ENCODE assay signal across 1 cellular context in the genomic region with DNA sequence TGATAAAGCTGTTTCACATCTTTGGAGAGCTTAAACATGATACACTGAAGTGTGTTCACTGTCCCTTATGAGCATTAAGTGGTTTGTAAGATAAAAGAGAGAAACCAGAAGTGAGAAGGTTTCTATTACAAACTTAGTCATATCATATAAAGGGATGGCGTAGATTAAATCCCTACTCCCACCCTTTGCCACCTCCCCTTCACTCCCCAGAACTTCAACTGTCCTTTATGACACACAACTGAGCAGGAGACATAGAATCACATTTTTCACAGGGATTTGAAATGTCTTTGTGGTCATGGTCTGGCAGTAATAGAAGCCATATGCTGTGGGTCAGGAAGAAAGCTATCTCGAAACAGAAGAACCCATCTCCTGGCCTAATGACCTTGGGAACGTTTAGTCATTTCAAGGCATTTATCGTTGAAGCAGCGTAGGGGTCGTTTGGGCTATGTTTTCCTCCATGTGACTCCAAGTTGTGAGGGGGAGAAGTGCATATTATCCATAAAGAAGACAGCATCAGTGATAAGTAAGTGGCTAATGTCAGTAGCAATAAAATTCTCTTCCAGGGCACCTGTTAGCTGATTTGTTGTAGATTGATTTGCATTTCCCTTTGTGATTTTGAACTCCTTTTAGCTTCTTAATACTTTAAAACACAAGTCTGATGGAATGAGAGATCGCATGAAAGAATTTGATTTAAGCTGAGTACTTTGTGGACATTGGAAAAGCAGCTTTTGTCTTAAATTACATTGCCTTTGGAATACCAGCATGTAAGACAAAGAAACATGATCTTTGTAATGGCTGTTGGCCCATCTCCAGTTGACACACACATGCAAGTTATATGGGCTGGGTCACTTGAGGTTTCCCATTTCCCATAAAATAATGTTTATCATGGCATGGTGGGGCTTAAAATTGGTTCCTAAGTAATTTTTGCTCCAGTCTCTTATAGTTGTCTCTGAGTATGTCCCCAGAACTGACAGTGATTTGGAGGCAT.
TF ChIP-seq lines count a peak whose summit lies in the region.

No MANE protein-coding gene starts in this region.

TF ChIP-seq in GM12878, 131 proteins besides CTCF, POLR2A, EP300 and RAD21 (continued from another document and continues in another):
- TF ChIP-seq, protein P1, sequence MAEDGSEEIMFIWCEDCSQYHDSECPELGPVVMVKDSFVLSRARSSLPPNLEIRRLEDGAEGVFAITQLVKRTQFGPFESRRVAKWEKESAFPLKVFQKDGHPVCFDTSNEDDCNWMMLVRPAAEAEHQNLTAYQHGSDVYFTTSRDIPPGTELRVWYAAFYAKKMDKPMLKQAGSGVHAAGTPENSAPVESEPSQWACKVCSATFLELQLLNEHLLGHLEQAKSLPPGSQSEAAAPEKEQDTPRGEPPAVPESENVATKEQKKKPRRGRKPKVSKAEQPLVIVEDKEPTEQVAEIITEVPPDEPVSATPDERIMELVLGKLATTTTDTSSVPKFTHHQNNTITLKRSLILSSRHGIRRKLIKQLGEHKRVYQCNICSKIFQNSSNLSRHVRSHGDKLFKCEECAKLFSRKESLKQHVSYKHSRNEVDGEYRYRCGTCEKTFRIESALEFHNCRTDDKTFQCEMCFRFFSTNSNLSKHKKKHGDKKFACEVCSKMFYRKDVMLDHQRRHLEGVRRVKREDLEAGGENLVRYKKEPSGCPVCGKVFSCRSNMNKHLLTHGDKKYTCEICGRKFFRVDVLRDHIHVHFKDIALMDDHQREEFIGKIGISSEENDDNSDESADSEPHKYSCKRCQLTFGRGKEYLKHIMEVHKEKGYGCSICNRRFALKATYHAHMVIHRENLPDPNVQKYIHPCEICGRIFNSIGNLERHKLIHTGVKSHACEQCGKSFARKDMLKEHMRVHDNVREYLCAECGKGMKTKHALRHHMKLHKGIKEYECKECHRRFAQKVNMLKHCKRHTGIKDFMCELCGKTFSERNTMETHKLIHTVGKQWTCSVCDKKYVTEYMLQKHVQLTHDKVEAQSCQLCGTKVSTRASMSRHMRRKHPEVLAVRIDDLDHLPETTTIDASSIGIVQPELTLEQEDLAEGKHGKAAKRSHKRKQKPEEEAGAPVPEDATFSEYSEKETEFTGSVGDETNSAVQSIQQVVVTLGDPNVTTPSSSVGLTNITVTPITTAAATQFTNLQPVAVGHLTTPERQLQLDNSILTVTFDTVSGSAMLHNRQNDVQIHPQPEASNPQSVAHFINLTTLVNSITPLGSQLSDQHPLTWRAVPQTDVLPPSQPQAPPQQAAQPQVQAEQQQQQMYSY (CRISPR knock-in tag; IDR thresholded peaks at IDR 0.05), result no peak
- no peak for TF ChIP-seq ESRRA (IDR thresholded peaks at IDR 0.05; ENCODE audit: low read length)
- TF ChIP-seq, protein P2, sequence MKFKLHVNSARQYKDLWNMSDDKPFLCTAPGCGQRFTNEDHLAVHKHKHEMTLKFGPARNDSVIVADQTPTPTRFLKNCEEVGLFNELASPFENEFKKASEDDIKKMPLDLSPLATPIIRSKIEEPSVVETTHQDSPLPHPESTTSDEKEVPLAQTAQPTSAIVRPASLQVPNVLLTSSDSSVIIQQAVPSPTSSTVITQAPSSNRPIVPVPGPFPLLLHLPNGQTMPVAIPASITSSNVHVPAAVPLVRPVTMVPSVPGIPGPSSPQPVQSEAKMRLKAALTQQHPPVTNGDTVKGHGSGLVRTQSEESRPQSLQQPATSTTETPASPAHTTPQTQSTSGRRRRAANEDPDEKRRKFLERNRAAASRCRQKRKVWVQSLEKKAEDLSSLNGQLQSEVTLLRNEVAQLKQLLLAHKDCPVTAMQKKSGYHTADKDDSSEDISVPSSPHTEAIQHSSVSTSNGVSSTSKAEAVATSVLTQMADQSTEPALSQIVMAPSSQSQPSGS (IDR thresholded peaks at IDR 0.05; ENCODE audit: low read length), result peak; percentile 64
- TF ChIP-seq, protein P3, sequence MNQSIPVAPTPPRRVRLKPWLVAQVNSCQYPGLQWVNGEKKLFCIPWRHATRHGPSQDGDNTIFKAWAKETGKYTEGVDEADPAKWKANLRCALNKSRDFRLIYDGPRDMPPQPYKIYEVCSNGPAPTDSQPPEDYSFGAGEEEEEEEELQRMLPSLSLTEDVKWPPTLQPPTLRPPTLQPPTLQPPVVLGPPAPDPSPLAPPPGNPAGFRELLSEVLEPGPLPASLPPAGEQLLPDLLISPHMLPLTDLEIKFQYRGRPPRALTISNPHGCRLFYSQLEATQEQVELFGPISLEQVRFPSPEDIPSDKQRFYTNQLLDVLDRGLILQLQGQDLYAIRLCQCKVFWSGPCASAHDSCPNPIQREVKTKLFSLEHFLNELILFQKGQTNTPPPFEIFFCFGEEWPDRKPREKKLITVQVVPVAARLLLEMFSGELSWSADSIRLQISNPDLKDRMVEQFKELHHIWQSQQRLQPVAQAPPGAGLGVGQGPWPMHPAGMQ (IDR thresholded peaks at IDR 0.05; ENCODE audit: borderline replicate concordance), result no peak
- no peak for TF ChIP-seq EGR1 (IDR thresholded peaks at IDR 0.05; ENCODE audit: borderline replicate concordance in 1 of 2, low read depth in 2 of 2, low read length in 2 of 2)
- TF ChIP-seq, protein P4, sequence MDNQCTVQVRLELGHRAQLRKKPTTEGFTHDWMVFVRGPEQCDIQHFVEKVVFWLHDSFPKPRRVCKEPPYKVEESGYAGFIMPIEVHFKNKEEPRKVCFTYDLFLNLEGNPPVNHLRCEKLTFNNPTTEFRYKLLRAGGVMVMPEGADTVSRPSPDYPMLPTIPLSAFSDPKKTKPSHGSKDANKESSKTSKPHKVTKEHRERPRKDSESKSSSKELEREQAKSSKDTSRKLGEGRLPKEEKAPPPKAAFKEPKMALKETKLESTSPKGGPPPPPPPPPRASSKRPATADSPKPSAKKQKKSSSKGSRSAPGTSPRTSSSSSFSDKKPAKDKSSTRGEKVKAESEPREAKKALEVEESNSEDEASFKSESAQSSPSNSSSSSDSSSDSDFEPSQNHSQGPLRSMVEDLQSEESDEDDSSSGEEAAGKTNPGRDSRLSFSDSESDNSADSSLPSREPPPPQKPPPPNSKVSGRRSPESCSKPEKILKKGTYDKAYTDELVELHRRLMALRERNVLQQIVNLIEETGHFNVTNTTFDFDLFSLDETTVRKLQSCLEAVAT (IDR thresholded peaks at IDR 0.05), result 0 out of 2 replicates have a peak, but pooled peaks have one; percentile 43
- TF ChIP-seq NR2C1 (IDR thresholded peaks at IDR 0.05), result no peak
- TF ChIP-seq, protein P5, sequence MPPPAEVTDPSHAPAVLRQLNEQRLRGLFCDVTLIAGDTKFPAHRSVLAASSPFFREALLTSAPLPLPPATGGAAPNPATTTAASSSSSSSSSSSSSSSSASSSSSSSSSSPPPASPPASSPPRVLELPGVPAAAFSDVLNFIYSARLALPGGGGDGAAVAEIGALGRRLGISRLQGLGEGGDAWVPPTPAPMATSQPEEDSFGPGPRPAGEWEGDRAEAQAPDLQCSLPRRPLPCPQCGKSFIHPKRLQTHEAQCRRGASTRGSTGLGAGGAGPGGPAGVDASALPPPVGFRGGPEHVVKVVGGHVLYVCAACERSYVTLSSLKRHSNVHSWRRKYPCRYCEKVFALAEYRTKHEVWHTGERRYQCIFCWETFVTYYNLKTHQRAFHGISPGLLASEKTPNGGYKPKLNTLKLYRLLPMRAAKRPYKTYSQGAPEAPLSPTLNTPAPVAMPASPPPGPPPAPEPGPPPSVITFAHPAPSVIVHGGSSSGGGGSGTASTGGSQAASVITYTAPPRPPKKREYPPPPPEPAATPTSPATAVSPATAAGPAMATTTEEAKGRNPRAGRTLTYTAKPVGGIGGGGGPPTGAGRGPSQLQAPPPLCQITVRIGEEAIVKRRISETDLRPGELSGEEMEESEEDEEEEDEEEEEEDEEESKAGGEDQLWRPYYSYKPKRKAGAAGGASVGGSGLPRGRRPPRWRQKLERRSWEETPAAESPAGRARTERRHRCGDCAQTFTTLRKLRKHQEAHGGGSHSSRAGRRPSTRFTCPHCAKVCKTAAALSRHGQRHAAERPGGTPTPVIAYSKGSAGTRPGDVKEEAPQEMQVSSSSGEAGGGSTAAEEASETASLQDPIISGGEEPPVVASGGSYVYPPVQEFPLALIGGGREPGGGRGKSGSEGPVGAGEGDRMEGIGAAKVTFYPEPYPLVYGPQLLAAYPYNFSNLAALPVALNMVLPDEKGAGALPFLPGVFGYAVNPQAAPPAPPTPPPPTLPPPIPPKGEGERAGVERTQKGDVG (CRISPR knock-in tag; IDR thresholded peaks at IDR 0.05), result no peak
- TF ChIP-seq TCF3 (IDR thresholded peaks at IDR 0.05; ENCODE audit: borderline replicate concordance, insufficient read depth, low read depth, low read length), result no peak
- TF ChIP-seq SIX5 (IDR thresholded peaks at IDR 0.05; ENCODE audit: low read depth, low read length, severe bottlenecking), result no peak
- TF ChIP-seq, protein P6, sequence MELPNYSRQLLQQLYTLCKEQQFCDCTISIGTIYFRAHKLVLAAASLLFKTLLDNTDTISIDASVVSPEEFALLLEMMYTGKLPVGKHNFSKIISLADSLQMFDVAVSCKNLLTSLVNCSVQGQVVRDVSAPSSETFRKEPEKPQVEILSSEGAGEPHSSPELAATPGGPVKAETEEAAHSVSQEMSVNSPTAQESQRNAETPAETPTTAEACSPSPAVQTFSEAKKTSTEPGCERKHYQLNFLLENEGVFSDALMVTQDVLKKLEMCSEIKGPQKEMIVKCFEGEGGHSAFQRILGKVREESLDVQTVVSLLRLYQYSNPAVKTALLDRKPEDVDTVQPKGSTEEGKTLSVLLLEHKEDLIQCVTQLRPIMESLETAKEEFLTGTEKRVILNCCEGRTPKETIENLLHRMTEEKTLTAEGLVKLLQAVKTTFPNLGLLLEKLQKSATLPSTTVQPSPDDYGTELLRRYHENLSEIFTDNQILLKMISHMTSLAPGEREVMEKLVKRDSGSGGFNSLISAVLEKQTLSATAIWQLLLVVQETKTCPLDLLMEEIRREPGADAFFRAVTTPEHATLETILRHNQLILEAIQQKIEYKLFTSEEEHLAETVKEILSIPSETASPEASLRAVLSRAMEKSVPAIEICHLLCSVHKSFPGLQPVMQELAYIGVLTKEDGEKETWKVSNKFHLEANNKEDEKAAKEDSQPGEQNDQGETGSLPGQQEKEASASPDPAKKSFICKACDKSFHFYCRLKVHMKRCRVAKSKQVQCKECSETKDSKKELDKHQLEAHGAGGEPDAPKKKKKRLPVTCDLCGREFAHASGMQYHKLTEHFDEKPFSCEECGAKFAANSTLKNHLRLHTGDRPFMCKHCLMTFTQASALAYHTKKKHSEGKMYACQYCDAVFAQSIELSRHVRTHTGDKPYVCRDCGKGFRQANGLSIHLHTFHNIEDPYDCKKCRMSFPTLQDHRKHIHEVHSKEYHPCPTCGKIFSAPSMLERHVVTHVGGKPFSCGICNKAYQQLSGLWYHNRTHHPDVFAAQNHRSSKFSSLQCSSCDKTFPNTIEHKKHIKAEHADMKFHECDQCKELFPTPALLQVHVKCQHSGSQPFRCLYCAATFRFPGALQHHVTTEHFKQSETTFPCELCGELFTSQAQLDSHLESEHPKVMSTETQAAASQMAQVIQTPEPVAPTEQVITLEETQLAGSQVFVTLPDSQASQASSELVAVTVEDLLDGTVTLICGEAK (IDR thresholded peaks at IDR 0.05; ENCODE audit: borderline replicate concordance), result no peak
- TF ChIP-seq, protein P7, sequence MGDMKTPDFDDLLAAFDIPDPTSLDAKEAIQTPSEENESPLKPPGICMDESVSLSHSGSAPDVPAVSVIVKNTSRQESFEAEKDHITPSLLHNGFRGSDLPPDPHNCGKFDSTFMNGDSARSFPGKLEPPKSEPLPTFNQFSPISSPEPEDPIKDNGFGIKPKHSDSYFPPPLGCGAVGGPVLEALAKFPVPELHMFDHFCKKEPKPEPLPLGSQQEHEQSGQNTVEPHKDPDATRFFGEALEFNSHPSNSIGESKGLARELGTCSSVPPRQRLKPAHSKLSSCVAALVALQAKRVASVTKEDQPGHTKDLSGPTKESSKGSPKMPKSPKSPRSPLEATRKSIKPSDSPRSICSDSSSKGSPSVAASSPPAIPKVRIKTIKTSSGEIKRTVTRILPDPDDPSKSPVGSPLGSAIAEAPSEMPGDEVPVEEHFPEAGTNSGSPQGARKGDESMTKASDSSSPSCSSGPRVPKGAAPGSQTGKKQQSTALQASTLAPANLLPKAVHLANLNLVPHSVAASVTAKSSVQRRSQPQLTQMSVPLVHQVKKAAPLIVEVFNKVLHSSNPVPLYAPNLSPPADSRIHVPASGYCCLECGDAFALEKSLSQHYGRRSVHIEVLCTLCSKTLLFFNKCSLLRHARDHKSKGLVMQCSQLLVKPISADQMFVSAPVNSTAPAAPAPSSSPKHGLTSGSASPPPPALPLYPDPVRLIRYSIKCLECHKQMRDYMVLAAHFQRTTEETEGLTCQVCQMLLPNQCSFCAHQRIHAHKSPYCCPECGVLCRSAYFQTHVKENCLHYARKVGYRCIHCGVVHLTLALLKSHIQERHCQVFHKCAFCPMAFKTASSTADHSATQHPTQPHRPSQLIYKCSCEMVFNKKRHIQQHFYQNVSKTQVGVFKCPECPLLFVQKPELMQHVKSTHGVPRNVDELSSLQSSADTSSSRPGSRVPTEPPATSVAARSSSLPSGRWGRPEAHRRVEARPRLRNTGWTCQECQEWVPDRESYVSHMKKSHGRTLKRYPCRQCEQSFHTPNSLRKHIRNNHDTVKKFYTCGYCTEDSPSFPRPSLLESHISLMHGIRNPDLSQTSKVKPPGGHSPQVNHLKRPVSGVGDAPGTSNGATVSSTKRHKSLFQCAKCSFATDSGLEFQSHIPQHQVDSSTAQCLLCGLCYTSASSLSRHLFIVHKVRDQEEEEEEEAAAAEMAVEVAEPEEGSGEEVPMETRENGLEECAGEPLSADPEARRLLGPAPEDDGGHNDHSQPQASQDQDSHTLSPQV (IDR thresholded peaks at IDR 0.05), result 0 out of 2 replicates have a peak, but pooled peaks have one; percentile 31
- TF ChIP-seq, protein P8, sequence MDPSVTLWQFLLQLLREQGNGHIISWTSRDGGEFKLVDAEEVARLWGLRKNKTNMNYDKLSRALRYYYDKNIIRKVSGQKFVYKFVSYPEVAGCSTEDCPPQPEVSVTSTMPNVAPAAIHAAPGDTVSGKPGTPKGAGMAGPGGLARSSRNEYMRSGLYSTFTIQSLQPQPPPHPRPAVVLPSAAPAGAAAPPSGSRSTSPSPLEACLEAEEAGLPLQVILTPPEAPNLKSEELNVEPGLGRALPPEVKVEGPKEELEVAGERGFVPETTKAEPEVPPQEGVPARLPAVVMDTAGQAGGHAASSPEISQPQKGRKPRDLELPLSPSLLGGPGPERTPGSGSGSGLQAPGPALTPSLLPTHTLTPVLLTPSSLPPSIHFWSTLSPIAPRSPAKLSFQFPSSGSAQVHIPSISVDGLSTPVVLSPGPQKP (IDR thresholded peaks at IDR 0.05; ENCODE audit: low read depth, low read length), result no peak
- TF ChIP-seq, protein P9, sequence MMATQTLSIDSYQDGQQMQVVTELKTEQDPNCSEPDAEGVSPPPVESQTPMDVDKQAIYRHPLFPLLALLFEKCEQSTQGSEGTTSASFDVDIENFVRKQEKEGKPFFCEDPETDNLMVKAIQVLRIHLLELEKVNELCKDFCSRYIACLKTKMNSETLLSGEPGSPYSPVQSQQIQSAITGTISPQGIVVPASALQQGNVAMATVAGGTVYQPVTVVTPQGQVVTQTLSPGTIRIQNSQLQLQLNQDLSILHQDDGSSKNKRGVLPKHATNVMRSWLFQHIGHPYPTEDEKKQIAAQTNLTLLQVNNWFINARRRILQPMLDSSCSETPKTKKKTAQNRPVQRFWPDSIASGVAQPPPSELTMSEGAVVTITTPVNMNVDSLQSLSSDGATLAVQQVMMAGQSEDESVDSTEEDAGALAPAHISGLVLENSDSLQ (IDR thresholded peaks at IDR 0.05), result peak; percentile 69
